In genomic region chr2:103810875-103811274, GRCh38 we compare ENCODE assay signal across 21 cellular contexts.
"Had no signal": no experiment of that assay in that cellular context is flagged by ENCODE, and none has a peak within 500 bp of the region (broad histone marks: within the 10 kb centered on the region; RNA-seq: fewer than 3 reads in every experiment).

No MANE protein-coding gene starts in this region.

- H3K4me3 ChIP-seq: MG63, SJCRH30, SK-N-MC had no signal

- ATAC-seq: HepG2, Right ventricle myocardium inferior had no signal

- H3K27ac ChIP-seq: SJCRH30, SK-N-MC had no signal

- H3K27me3 ChIP-seq: MG63, SJCRH30 had no signal

- H3K36me3 ChIP-seq: MG63, SJCRH30 had no signal

- H3K4me1 ChIP-seq: SJCRH30 had no signal

- DNase-seq: IMR-90, Karpas-422, KG1, MG63, NCI-H1092, NCI-H1105 treated with DMSO at 0.1 percent for 48 hours, NCI-H1417 treated with DMSO at 0.1 percent for 48 hours, NCI-H146, NCI-H1694 treated with DMSO at 0.1 percent for 48 hours, NCI-H1930, NCI-H2081, NCI-H2107, NCI-H524, NCI-H69, NCI-H774, RPMI8226, SHP77 treated with DMSO at 0.1 percent for 48 hours, SJCRH30 had no signal

- H3K9me3 ChIP-seq: MG63, SJCRH30 had no signal
